Comparison of ENCODE assay signal across 23 cellular contexts in the genomic region with DNA sequence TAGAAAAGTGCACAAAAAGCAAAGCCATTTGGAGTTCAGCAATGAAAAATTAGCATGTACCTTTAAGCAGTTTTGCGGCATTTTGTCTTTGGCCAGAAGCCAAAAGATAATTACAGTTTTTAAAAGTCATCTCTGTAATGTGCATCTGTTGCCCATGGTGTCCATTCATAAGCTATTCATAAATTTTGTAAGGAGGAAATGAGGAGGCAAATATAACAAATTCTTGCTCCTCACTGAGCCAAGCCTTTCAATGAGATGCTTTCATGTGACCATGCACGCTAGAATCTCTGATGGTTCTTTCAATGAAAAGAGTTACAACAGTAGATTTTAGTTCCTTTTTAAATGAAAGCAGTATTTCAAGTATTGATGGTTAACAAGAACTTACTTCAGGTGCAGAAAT.
DNase-seq lines count a peak whose midpoint lies in the region; ATAC-seq and TF ChIP-seq lines count a peak whose summit lies in the region.
"Had no signal": no experiment of that assay in that cellular context is flagged by ENCODE, and none has a peak within 500 bp of the region (broad histone marks: within the 10 kb centered on the region; RNA-seq: fewer than 3 reads in every experiment).

No MANE protein-coding gene starts in this region.

- ATAC-seq in HG03039 (IDR thresholded peaks at IDR 0.05; ENCODE audit: unreplicated experiment) = no peak
- ATAC-seq: pancreas; stimulated activated naive B cell treated with anti-CD40 and anti-IgM and Interleukin-4, amounts not matched to agents 10 μg/mL and 1 μg/mL and 100 μg/mL, for 72 hours had no signal

- in situ Hi-C loops in SK-MEL-5 (cut with HindIII; ENCODE audit: low pct_unique_long_range_greater_than_20kb, low sequenced_read_pairs) = no loop called here

- no peak for TF ChIP-seq CTCF in type B pancreatic cell (conservative IDR thresholded peaks at IDR 0.05)

- H3K9me3 Mint-ChIP-seq in type B pancreatic cell = no peaks in the 10 kb centered on the region
- H3K9me3 Mint-ChIP-seq: neural progenitor cell; T-helper 1 cell treated with Interleukin-12 subunit alpha and Interleukin-12 subunit beta and Interleukin-4 antibody, amounts not matched to agents 30 μg/mL and 1 μg/mL, for 36 hours had no signal

- peaks cover 4% of the 10 kb centered on the region for H3K27me3 Mint-ChIP-seq in type B pancreatic cell
- H3K27me3 Mint-ChIP-seq: activated naive CD8-positive, alpha-beta T cell treated with anti-CD3 and anti-CD28 coated beads for 36 hours; activated T-cell treated with anti-CD3 and anti-CD28 coated beads, Interleukin-2, amount 50 U/mL, for 24 hours; stimulated activated naive B cell treated with anti-CD40 and anti-IgM and Interleukin-4, amounts not matched to agents 10 μg/mL and 1 μg/mL and 100 μg/mL, for 72 hours had no signal

- no peaks in the 10 kb centered on the region for H3K36me3 Mint-ChIP-seq in type B pancreatic cell
- H3K36me3 Mint-ChIP-seq: activated naive CD8-positive, alpha-beta T cell treated with anti-CD3 and anti-CD28 coated beads for 36 hours; neural progenitor cell; stimulated activated naive B cell treated with anti-CD40 and anti-IgM and Interleukin-4, amounts not matched to agents 10 μg/mL and 1 μg/mL and 100 μg/mL, for 72 hours had no signal

- peaks cover 4% of the 10 kb centered on the region for H3K4me1 Mint-ChIP-seq in type B pancreatic cell (ENCODE audit: unreplicated experiment)
- H3K4me1 Mint-ChIP-seq: activated naive CD8-positive, alpha-beta T cell treated with anti-CD3 and anti-CD28 coated beads for 36 hours; stimulated activated naive B cell treated with anti-CD40 and anti-IgM and Interleukin-4, amounts not matched to agents 10 μg/mL and 1 μg/mL and 100 μg/mL, for 72 hours had no signal

- peak overlapping the region; percentile 24 for H3K4me3 Mint-ChIP-seq in type B pancreatic cell
- H3K4me3 Mint-ChIP-seq: activated naive CD8-positive, alpha-beta T cell treated with anti-CD3 and anti-CD28 coated beads for 36 hours; activated T-cell treated with anti-CD3 and anti-CD28 coated beads, Interleukin-2, amount 50 U/mL, for 24 hours; neural progenitor cell; stimulated activated naive B cell treated with anti-CD40 and anti-IgM and Interleukin-4, amounts not matched to agents 10 μg/mL and 1 μg/mL and 100 μg/mL, for 72 hours; T-helper 1 cell treated with Interleukin-12 subunit alpha and Interleukin-12 subunit beta and Interleukin-4 antibody, amounts not matched to agents 30 μg/mL and 1 μg/mL, for 36 hours had no signal

- DNase-seq in DMS153 treated with DMSO at 0.1 percent for 48 hours (lab: John Stamatoyannopoulos, UW; ENCODE audit: unreplicated experiment) = peak; percentile 10
- no peak for DNase-seq in DMS153 (lab: John Stamatoyannopoulos, UW)
- DNase-seq in NCI-H2081 treated with DMSO at 0.1 percent for 48 hours (lab: John Stamatoyannopoulos, UW) = peak; percentile 37
- DNase-seq in SK-MEL-5 (ENCODE audit: low read depth, low spot score) = peak; percentile 65
- DNase-seq in type B pancreatic cell (ENCODE audit: extremely low spot score, unreplicated experiment) = no peak
- DNase-seq in NCI-H2196 (lab: John Stamatoyannopoulos, UW; ENCODE audit: unreplicated experiment) = no peak
- DNase-seq in putamen (ENCODE audit: low spot score) = no peak
- DNase-seq: activated effector memory CD4-positive, alpha-beta T cell treated with anti-CD3 and anti-CD28 coated beads, Interleukin-2, amount 50 U/mL, for 16 hours; activated naive CD8-positive, alpha-beta T cell treated with anti-CD3 and anti-CD28 coated beads for 36 hours; activated T-cell treated with anti-CD3 and anti-CD28 coated beads, Interleukin-2, amount 50 U/mL, for 24 hours; aorta; effector CD8-positive, alpha-beta T cell; kidney; MG63; NCI-H345; NK-92 treated with Interleukin-12 subunit alpha and Interleukin-12 subunit beta, amount 100 ng/mL, for 24 hours; pancreas; stimulated activated naive B cell treated with anti-CD40 and anti-IgM and Interleukin-4, amounts not matched to agents 10 μg/mL and 1 μg/mL and 100 μg/mL, for 72 hours; substantia nigra; trophoblast cell had no signal

- H3K27ac Mint-ChIP-seq in type B pancreatic cell = peak overlapping the region; percentile 17
- H3K27ac Mint-ChIP-seq: activated naive CD8-positive, alpha-beta T cell treated with anti-CD3 and anti-CD28 coated beads for 36 hours; activated T-cell treated with anti-CD3 and anti-CD28 coated beads, Interleukin-2, amount 50 U/mL, for 24 hours; neural progenitor cell; stimulated activated naive B cell treated with anti-CD40 and anti-IgM and Interleukin-4, amounts not matched to agents 10 μg/mL and 1 μg/mL and 100 μg/mL, for 72 hours; T-helper 1 cell treated with Interleukin-12 subunit alpha and Interleukin-12 subunit beta and Interleukin-4 antibody, amounts not matched to agents 30 μg/mL and 1 μg/mL, for 36 hours had no signal

Comparison
In these comparisons a context has a peak if more than half of its experiments do, and no peak if none do; other contexts are left out.
1. DNase-seq: peak in DMS153 treated with DMSO at 0.1 percent for 48 hours (single experiment), NCI-H2081 treated with DMSO at 0.1 percent for 48 hours (single experiment) and SK-MEL-5 (single experiment); none in DMS153 (single experiment), type B pancreatic cell (single experiment), NCI-H2196 (single experiment) and putamen (single experiment).